ENCODE assay signal across 19 cellular contexts in genomic region chr14:77006127-77006526, GRCh38. TPM values are rescaled to one million over a fixed set of nuclear protein-coding genes. Genes with fewer than 3 reads are reported as not detected.
DNase-seq lines count a peak whose midpoint lies in the region; ATAC-seq and TF ChIP-seq lines count a peak whose summit lies in the region.
"Had no signal": no experiment of that assay in that cellular context is flagged by ENCODE, and none has a peak within 500 bp of the region (broad histone marks: within the 10 kb centered on the region; RNA-seq: fewer than 3 reads in every experiment).

No MANE protein-coding gene starts in this region.

- WGBS in IMR-90 (ENCODE audit: extremely low coverage in 2 of 2, insufficient read length in 1 of 2), 2 experiments, result no CpG with 5 or more reads among the region's 9 CpGs

- no peak overlapping the region for H3K4me2 ChIP-seq in IMR-90 (ENCODE audit: low read depth, low read length)

- POLR2A ChIA-PET in IMR-90 (lab: Charles Lee; ENCODE audit: unreplicated experiment), result no interaction called here

- TF ChIP-seq POLR2A in IMR-90 (IDR thresholded peaks at IDR 0.05; ENCODE audit: low read depth, low read length), result no peak

- no peak overlapping the region for H3K27ac ChIP-seq in IMR-90 (ENCODE audit: insufficient read depth, low read length)
- H3K27ac ChIP-seq in ascending aorta, result peak overlapping the region; percentile 69 to 80
- H3K27ac ChIP-seq in tibial artery, result peak overlapping the region; percentile 79 to 81
- no peak overlapping the region for H3K27ac ChIP-seq in brain microvascular endothelial cell
- H3K27ac ChIP-seq: HL-60 had no signal

- intact Hi-C loops in IMR-90 (cut with micrococcal nuclease), result no loop called here
- intact Hi-C loops in ascending aorta (cut with DNase I), result loop anchor here (5.0 kb wide), 3 partner anchors 46 to 61 kb away; no protein-coding TSS in a partner anchor
- intact Hi-C loops in tibial artery (cut with DNase I; ENCODE audit: low total_unique reads), result loop anchor here (5.0 kb wide), 1 partner anchor 49 kb away; no protein-coding TSS in a partner anchor
- intact Hi-C loops in Calu3 (cut with micrococcal nuclease; ENCODE audit: unreplicated experiment), result no loop called here

- no peak overlapping the region for H2BK15ac ChIP-seq in IMR-90 (ENCODE audit: low read depth, low read length)

- H3K27me3 Mint-ChIP-seq in nephron (ENCODE audit: low read depth) (peaks cover 3% of the 10 kb centered on the region), Calu3 (ENCODE audit: unreplicated experiment) (no peaks in the 10 kb centered on the region)
- H3K27me3 Mint-ChIP-seq: activated naive CD4-positive, alpha-beta T cell treated with anti-CD3 and anti-CD28 coated beads, Interleukin-2, amount 50 U/mL, for 24 hours; T-cell had no signal

- no peak overlapping the region for H3K4me3 Mint-ChIP-seq in nephron
- H3K4me3 Mint-ChIP-seq in Calu3 (ENCODE audit: low read depth, unreplicated experiment), result no peak overlapping the region
- H3K4me3 Mint-ChIP-seq: activated naive CD4-positive, alpha-beta T cell treated with anti-CD3 and anti-CD28 coated beads, Interleukin-2, amount 50 U/mL, for 24 hours; IgD-negative memory B cell; T-cell had no signal

- no peak overlapping the region for H3K4ac ChIP-seq in IMR-90 (ENCODE audit: low read depth, low read length)

- dilution Hi-C loops in IMR-90 (cut with HindIII; ENCODE audit: low sequenced_read_pairs, unreplicated experiment), result no loop called here

- H3K79me1 ChIP-seq in IMR-90 (ENCODE audit: low read depth in 1 of 2, low read length in 2 of 2), result no peaks in the 10 kb centered on the region

- no peak for DNase-seq in IMR-90
- no peak for DNase-seq in ascending aorta (ENCODE audit: low spot score in 2 of 2)
- DNase-seq in tibial artery, result no peak
- DNase-seq in brain microvascular endothelial cell, result no peak
- DNase-seq in Calu3, result no peak
- DNase-seq in activated naive CD4-positive, alpha-beta T cell (lab: John Stamatoyannopoulos, UW), result no peak
- DNase-seq: activated CD4-positive, alpha-beta T cell treated with anti-CD3 and anti-CD28 coated beads, Interleukin-2, amount 50 U/mL, for 48 hours; activated T-cell treated with anti-CD3 and anti-CD28 coated beads for 4 hours; BE2C; foreskin melanocyte; left colon; NCI-H1436 treated with DMSO at 0.1 percent for 48 hours; retina; SHP77 treated with DMSO at 0.1 percent for 48 hours; T-cell had no signal

- H3K56ac ChIP-seq in IMR-90 (ENCODE audit: extremely low read depth, insufficient read depth, low read length), result no peak overlapping the region

- in situ Hi-C loops in IMR-90 (cut with MboI; ENCODE audit: low sequenced_read_pairs) (no loop called here), brain microvascular endothelial cell (cut with HindIII; ENCODE audit: low pct_ligation_motif_present, low sequenced_read_pairs) (no loop called here)

- H2BK20ac ChIP-seq in IMR-90 (ENCODE audit: low read depth, low read length), result no peak overlapping the region

- no peak overlapping the region for H2AK9ac ChIP-seq in IMR-90 (replicated peaks; ENCODE audit: low read depth, low read length, poor library complexity)

- H3K18ac ChIP-seq in IMR-90 (ENCODE audit: low read depth, low read length), result no peak overlapping the region

- no peak overlapping the region for H2BK5ac ChIP-seq in IMR-90 (ENCODE audit: low read depth, low read length, poor library complexity, severe bottlenecking)

- no peaks in the 10 kb centered on the region for H3K9me3 ChIP-seq in IMR-90 (ENCODE audit: control insufficient read depth, insufficient read depth, low read length)
- no peaks in the 10 kb centered on the region for H3K9me3 ChIP-seq in ascending aorta
- no peaks in the 10 kb centered on the region for H3K9me3 ChIP-seq in tibial artery
- H3K9me3 ChIP-seq: BE2C had no signal

- H2AFZ ChIP-seq in IMR-90 (replicated peaks; ENCODE audit: low read length, poor library complexity), result no peak overlapping the region

- H2AK5ac ChIP-seq in IMR-90 (ENCODE audit: low read depth, low read length), result 0 out of 2 replicates have a peak overlapping the region, but pooled peaks have one; percentile 35

- H3K23ac ChIP-seq in IMR-90 (ENCODE audit: low read depth, low read length), result no peak overlapping the region

- H3K4me1 ChIP-seq in IMR-90 (ENCODE audit: control insufficient read depth, insufficient read depth, low read length), result peaks cover 10% of the 10 kb centered on the region
- H3K4me1 ChIP-seq in ascending aorta, result peaks cover 18 to 25% of the 10 kb centered on the region in 2 donors
- peaks cover 0 to 59% (median 40%) of the 10 kb centered on the region in 4 donors for H3K4me1 ChIP-seq in tibial artery

- peaks cover 6% of the 10 kb centered on the region for H3K9me1 ChIP-seq in IMR-90 (ENCODE audit: insufficient read depth, low read length)

- no peak for TF ChIP-seq RAD21 in IMR-90 (IDR thresholded peaks at IDR 0.05; ENCODE audit: low read length)

- H2BK120ac ChIP-seq in IMR-90 (ENCODE audit: low read depth, low read length), result no peak overlapping the region

- no peak overlapping the region for H4K8ac ChIP-seq in IMR-90 (ENCODE audit: low read depth in 2 of 2, low read length in 2 of 2)

- no peak overlapping the region for H3K9ac ChIP-seq in IMR-90 (ENCODE audit: low read depth, low read length)

- H3K27me3 ChIP-seq in IMR-90 (ENCODE audit: control insufficient read depth, insufficient read depth, low read length), result peaks cover 3% of the 10 kb centered on the region; the same call in 1 of the 2 replicates
- H3K27me3 ChIP-seq in ascending aorta, result no peaks in the 10 kb centered on the region
- no peaks in the 10 kb centered on the region for H3K27me3 ChIP-seq in tibial artery
- H3K27me3 ChIP-seq in brain microvascular endothelial cell (replicated peaks), result no peaks in the 10 kb centered on the region
- H3K27me3 ChIP-seq: BE2C had no signal

- H4K91ac ChIP-seq in IMR-90 (ENCODE audit: insufficient read depth, low read depth, low read length), result no peak overlapping the region

- CTCF ChIA-PET in IMR-90 (lab: Yijun Ruan, JAX), result interaction anchor here (1.2 kb wide), 1 partner anchor 11 kb away, joined by 3 read pairs; no protein-coding TSS in a partner anchor
- CTCF ChIA-PET in Calu3 (lab: Charles Lee), result no interaction called here

- H3K27ac Mint-ChIP-seq in nephron, result peak overlapping the region; percentile 74 to 82 (median 81)
- no peak overlapping the region for H3K27ac Mint-ChIP-seq in Calu3 (ENCODE audit: unreplicated experiment)
- H3K27ac Mint-ChIP-seq: activated naive CD4-positive, alpha-beta T cell treated with anti-CD3 and anti-CD28 coated beads, Interleukin-2, amount 50 U/mL, for 24 hours; IgD-negative memory B cell; T-cell had no signal

- no peaks in the 10 kb centered on the region for H4K20me1 ChIP-seq in IMR-90 (ENCODE audit: insufficient read depth, low read length)

- no peak overlapping the region for H4K5ac ChIP-seq in IMR-90 (ENCODE audit: low read depth, low read length)

- no peak overlapping the region for H3K14ac ChIP-seq in IMR-90 (replicated peaks; ENCODE audit: low read depth, low read length)

- TF ChIP-seq CTCF in IMR-90 (conservative IDR thresholded peaks at IDR 0.05; ENCODE audit: low read depth, low read length), result no peak
- TF ChIP-seq CTCF in ascending aorta (IDR thresholded peaks at IDR 0.05), result no peak
- TF ChIP-seq CTCF in nephron (IDR thresholded peaks at IDR 0.05; ENCODE audit: unreplicated experiment in 3 of 3), result no peak
- no peak for TF ChIP-seq CTCF in tibial artery (IDR thresholded peaks at IDR 0.05)
- TF ChIP-seq CTCF in brain microvascular endothelial cell (IDR thresholded peaks at IDR 0.05; ENCODE audit: low read depth, low read length, missing control alignments), result no peak
- no peak for TF ChIP-seq CTCF in Calu3 (IDR thresholded peaks at IDR 0.05; ENCODE audit: unreplicated experiment)

- BruUV-seq in IMR-90 (replicated peaks; lab: Mats Ljungman, UMichigan) (no TSS peak), Calu3 (replicated peaks; lab: Mats Ljungman, UMichigan) (no TSS peak)

- H3K4me3 ChIP-seq in IMR-90 (ENCODE audit: insufficient read depth, low read depth, low read length), result no peak overlapping the region
- H3K4me3 ChIP-seq in ascending aorta, result no peak overlapping the region
- H3K4me3 ChIP-seq in tibial artery, result no peak overlapping the region
- no peak overlapping the region for H3K4me3 ChIP-seq in brain microvascular endothelial cell (ENCODE audit: low read depth, low read length)

- H3K36me3 Mint-ChIP-seq in nephron (ENCODE audit: low read depth), result no peaks in the 10 kb centered on the region
- H3K36me3 Mint-ChIP-seq in Calu3 (ENCODE audit: insufficient read depth, unreplicated experiment), result peaks cover 5% of the 10 kb centered on the region
- H3K36me3 Mint-ChIP-seq: activated naive CD4-positive, alpha-beta T cell treated with anti-CD3 and anti-CD28 coated beads, Interleukin-2, amount 50 U/mL, for 24 hours; IgD-negative memory B cell; T-cell had no signal

- H3K4me1 Mint-ChIP-seq in nephron (peaks cover 53% of the 10 kb centered on the region), Calu3 (ENCODE audit: low read depth, unreplicated experiment) (peaks cover 42% of the 10 kb centered on the region)

- H3K9me3 Mint-ChIP-seq in nephron (no peaks in the 10 kb centered on the region), Calu3 (ENCODE audit: low read depth, unreplicated experiment) (no peaks in the 10 kb centered on the region)
- H3K9me3 Mint-ChIP-seq: activated naive CD4-positive, alpha-beta T cell treated with anti-CD3 and anti-CD28 coated beads, Interleukin-2, amount 50 U/mL, for 24 hours; IgD-negative memory B cell; T-cell had no signal

- H3K36me3 ChIP-seq in IMR-90 (ENCODE audit: control insufficient read depth, insufficient read depth, low read length), result no peaks in the 10 kb centered on the region
- H3K36me3 ChIP-seq in ascending aorta, result no peaks in the 10 kb centered on the region
- H3K36me3 ChIP-seq in tibial artery, result no peaks in the 10 kb centered on the region
- H3K36me3 ChIP-seq in brain microvascular endothelial cell (replicated peaks), result no peaks in the 10 kb centered on the region
- H3K36me3 ChIP-seq: BE2C had no signal

- no peak for ATAC-seq in IMR-90 (ENCODE audit: low read depth)
- ATAC-seq: left colon, T-cell had no signal

TF ChIP-seq in IMR-90, 13 proteins besides CTCF, POLR2A, EP300 and RAD21 (continues in another document):
- TF ChIP-seq BHLHE40 (IDR thresholded peaks at IDR 0.05; ENCODE audit: low read depth, low read length) (no peak), MAFK (IDR thresholded peaks at IDR 0.05; ENCODE audit: low read depth, low read length) (no peak), MAZ (IDR thresholded peaks at IDR 0.05; ENCODE audit: borderline replicate concordance, low read depth, low read length) (no peak), MXI1 (IDR thresholded peaks at IDR 0.05; ENCODE audit: borderline replicate concordance, low read depth, low read length) (no peak), RCOR1 (IDR thresholded peaks at IDR 0.05; ENCODE audit: insufficient replicate concordance, low read length) (no peak)

RNA-seq across cellular contexts. Expression of gene IRF2BPL, which starts 22.4 kb away (rescaled TPM):
- 6.3 and 8.9 TPM in 2 replicates for total RNA-seq in IMR-90 (2012; rRNA removed)
- 14.5 and 15.8 TPM in 2 replicates for polyA plus RNA-seq in IMR-90 (2012; rRNA removed)
- polyA plus RNA-seq in IMR-90 (2012; cell fraction: cytosol; rRNA removed), result 13.2 and 35.9 TPM in 2 replicates
- 24.7 and 36.8 TPM in 2 replicates for polyA plus RNA-seq in IMR-90 (2012; cell fraction: nucleus; rRNA removed; ENCODE audit: low replicate concordance)
- total RNA-seq in ascending aorta, result 68.1 TPM
- total RNA-seq in Calu3 (2022), result 30.1 and 33.1 TPM in 2 replicates

Comparison
In these comparisons a context has a peak if more than half of its experiments do, and no peak if none do; other contexts are left out.
1. H3K27ac ChIP-seq: peak in ascending aorta (2 of 2) and tibial artery (2 of 2); none in IMR-90 (single experiment) and brain microvascular endothelial cell (single experiment).
2. intact Hi-C loops: an anchor here in ascending aorta (5.0 kb wide) and tibial artery (5.0 kb wide); none called in IMR-90 and Calu3.